ENCODE assay signal across 15 cellular contexts in the genomic region with DNA sequence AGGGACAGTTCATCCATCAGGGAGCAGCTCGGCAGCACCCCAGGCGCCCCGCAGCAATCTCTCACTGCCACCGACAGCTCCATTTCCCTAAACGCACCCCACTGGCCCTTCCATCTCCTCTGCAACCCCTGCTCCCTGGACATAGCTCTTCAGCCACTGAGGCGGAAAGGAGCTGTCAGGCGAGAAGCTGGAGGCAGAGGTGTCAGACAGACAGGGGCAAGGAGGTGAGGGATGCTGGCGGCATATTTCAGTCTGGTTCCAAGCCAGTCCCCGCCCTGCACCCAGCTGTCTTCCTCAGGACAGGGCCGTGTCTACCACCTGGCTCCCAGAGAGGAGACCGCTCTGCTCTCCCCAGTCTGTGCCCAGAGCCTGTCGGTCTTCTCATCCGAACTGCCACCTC. TPM values are rescaled to one million over a fixed set of nuclear protein-coding genes. Genes with fewer than 3 reads are reported as not detected.
"Had no signal": no experiment of that assay in that cellular context is flagged by ENCODE, and none has a peak within 500 bp of the region (broad histone marks: within the 10 kb centered on the region; RNA-seq: fewer than 3 reads in every experiment).

No MANE protein-coding gene starts in this region.

- H3K9me3 Mint-ChIP-seq: activated naive CD4-positive, alpha-beta T cell treated with anti-CD3 and anti-CD28 coated beads for 36 hours; activated T-helper 2 cell treated with anti-CD3 and anti-CD28 coated beads, Interferon-gamma antibody, Interleukin-2, Interleukin-4, amounts not matched to agents 10 μg/mL and 5 μg/mL and 100 μg/mL, durations not matched to agents 14 hours and 24 hours and 36 hours; endodermal cell; naive B cell; stimulated activated naive CD8-positive, alpha-beta T cell treated with anti-CD3 and anti-CD28 coated beads, Interleukin-15, amount 100 ng/mL, for 72 hours had no signal

- H3K4me3 ChIP-seq: cardiac muscle cell, gastroesophageal sphincter, spleen had no signal

- ATAC-seq: gastroesophageal sphincter; left lobe of liver; sciatic nerve; stimulated activated naive CD8-positive, alpha-beta T cell treated with anti-CD3 and anti-CD28 coated beads, Interleukin-15, amount 100 ng/mL, for 72 hours had no signal

- DNase-seq: activated CD4-positive, alpha-beta T cell treated with anti-CD3 and anti-CD28 coated beads, Interleukin-2, amount 50 U/mL, for 48 hours; activated naive CD4-positive, alpha-beta T cell treated with anti-CD3 and anti-CD28 coated beads for 36 hours; endodermal cell; naive B cell; spleen; stimulated activated naive CD8-positive, alpha-beta T cell treated with anti-CD3 and anti-CD28 coated beads, Interleukin-15, amount 100 ng/mL, for 72 hours; T-helper 1 cell; T1000 had no signal

- H3K27me3 Mint-ChIP-seq: naive B cell; stimulated activated naive CD8-positive, alpha-beta T cell treated with anti-CD3 and anti-CD28 coated beads, Interleukin-15, amount 100 ng/mL, for 72 hours had no signal

- H3K4me3 Mint-ChIP-seq: activated naive CD4-positive, alpha-beta T cell treated with anti-CD3 and anti-CD28 coated beads for 36 hours; endodermal cell; stimulated activated naive CD8-positive, alpha-beta T cell treated with anti-CD3 and anti-CD28 coated beads, Interleukin-15, amount 100 ng/mL, for 72 hours had no signal

- H3K27me3 ChIP-seq: cardiac muscle cell, gastroesophageal sphincter, neutrophil, spleen had no signal

- H3K27ac ChIP-seq: cardiac muscle cell, gastroesophageal sphincter, neutrophil, spleen had no signal

- H3K27ac Mint-ChIP-seq: activated naive CD4-positive, alpha-beta T cell treated with anti-CD3 and anti-CD28 coated beads for 36 hours; activated T-helper 2 cell treated with anti-CD3 and anti-CD28 coated beads, Interferon-gamma antibody, Interleukin-2, Interleukin-4, amounts not matched to agents 10 μg/mL and 5 μg/mL and 100 μg/mL, durations not matched to agents 14 hours and 24 hours and 36 hours; stimulated activated naive CD8-positive, alpha-beta T cell treated with anti-CD3 and anti-CD28 coated beads, Interleukin-15, amount 100 ng/mL, for 72 hours had no signal

- H3K9me3 ChIP-seq: gastroesophageal sphincter, neutrophil, spleen had no signal

RNA-seq across cellular contexts. Expression of a gene that starts 21.3 kb away (rescaled TPM):
- total RNA-seq: mononuclear cell had no signal
